ENCODE assay signal across 12 cellular contexts in genomic region chr3:124787490-124788195, GRCh38. TPM values are rescaled to one million over a fixed set of nuclear protein-coding genes. Genes with fewer than 3 reads are reported as not detected.
A peak's percentile ranks its signal among the peaks of the same experiment; 100 is the strongest.
DNase-seq lines count a peak whose midpoint lies in the region; ATAC-seq and TF ChIP-seq lines count a peak whose summit lies in the region.
"Had no signal": no experiment of that assay in that cellular context is flagged by ENCODE, and none has a peak within 500 bp of the region (broad histone marks: within the 10 kb centered on the region; RNA-seq: fewer than 3 reads in every experiment).

No MANE protein-coding gene starts in this region.

- ATAC-seq in heart right ventricle (peak in 3 of 8 donors; percentile 9 to 18 (median 10)), left cardiac atrium (no peak), left colon (no peak), upper lobe of left lung (ENCODE audit: low FRiP score in 2 of 2) (no peak)

- peak overlapping the region; percentile 24 for H3K27ac Mint-ChIP-seq in dendritic cell treated with granulocyte-macrophage colony-stimulating factor and Interleukin-4, amounts not matched to agents 40 ng/mL and 50 ng/mL, for 4 days
- H3K27ac Mint-ChIP-seq: activated naive CD8-positive, alpha-beta T cell had no signal

- TF ChIP-seq CTCF in heart right ventricle (IDR thresholded peaks at IDR 0.05) = no peak
- TF ChIP-seq CTCF in upper lobe of left lung (IDR thresholded peaks at IDR 0.05) = no peak

- H3K27me3 ChIP-seq in heart right ventricle = no peaks in the 10 kb centered on the region
- H3K27me3 ChIP-seq in upper lobe of left lung = no peaks in the 10 kb centered on the region
- H3K27me3 ChIP-seq: ovary had no signal

- H3K9me3 ChIP-seq in heart right ventricle (no peaks in the 10 kb centered on the region), upper lobe of left lung (no peaks in the 10 kb centered on the region)
- H3K9me3 ChIP-seq: ovary had no signal

- H3K9me3 Mint-ChIP-seq in dendritic cell treated with granulocyte-macrophage colony-stimulating factor and Interleukin-4, amounts not matched to agents 40 ng/mL and 50 ng/mL, for 4 days = no peaks in the 10 kb centered on the region

- no peak for TF ChIP-seq POLR2A in upper lobe of left lung (IDR thresholded peaks at IDR 0.05)

- H3K4me3 Mint-ChIP-seq in dendritic cell treated with granulocyte-macrophage colony-stimulating factor and Interleukin-4, amounts not matched to agents 40 ng/mL and 50 ng/mL, for 4 days = no peak overlapping the region
- H3K4me3 Mint-ChIP-seq: activated naive CD8-positive, alpha-beta T cell had no signal

- peaks cover 0 to 12% (median 0%) of the 10 kb centered on the region in 9 donors for H3K36me3 ChIP-seq in heart right ventricle
- peaks cover 0 to 3% (median 0%) of the 10 kb centered on the region in 4 donors for H3K36me3 ChIP-seq in upper lobe of left lung
- H3K36me3 ChIP-seq: ovary had no signal

- H3K4me1 Mint-ChIP-seq in dendritic cell treated with granulocyte-macrophage colony-stimulating factor and Interleukin-4, amounts not matched to agents 40 ng/mL and 50 ng/mL, for 4 days (ENCODE audit: low read depth) = peaks cover 48% of the 10 kb centered on the region

- intact Hi-C loops in heart right ventricle (cut with DNase I) = loop anchor here in 4 of 10 donors (2.0 to 10.0 kb wide), 3 partner anchors 47 to 113 kb away; partner anchors contain the start of gene ITGB5 (in 1 of the 4)
- intact Hi-C loops in left cardiac atrium (cut with DNase I) = no loop called here
- intact Hi-C loops in dendritic cell treated with granulocyte-macrophage colony-stimulating factor and Interleukin-4, amounts not matched to agents 40 ng/mL and 50 ng/mL, for 4 days (cut with micrococcal nuclease) = no loop called here
- intact Hi-C loops in left colon (cut with DNase I, micrococcal nuclease) = no loop called here

- peaks cover 10% of the 10 kb centered on the region for H3K36me3 Mint-ChIP-seq in dendritic cell treated with granulocyte-macrophage colony-stimulating factor and Interleukin-4, amounts not matched to agents 40 ng/mL and 50 ng/mL, for 4 days (ENCODE audit: low read depth)
- H3K36me3 Mint-ChIP-seq: activated naive CD8-positive, alpha-beta T cell had no signal

- DNase-seq in heart right ventricle (no peak), left cardiac atrium (no peak), myocyte (ENCODE audit: low read depth) (peak; percentile 83), SIG-M5 (lab: John Stamatoyannopoulos, UW) (no peak), left colon (no peak), upper lobe of left lung (no peak), kidney tubule cell (ENCODE audit: low spot score) (no peak)
- DNase-seq: activated CD4-positive, alpha-beta T cell treated with anti-CD3 and anti-CD28 coated beads for 4 hours; GF-D8; ovary had no signal

- H3K27me3 Mint-ChIP-seq in dendritic cell treated with granulocyte-macrophage colony-stimulating factor and Interleukin-4, amounts not matched to agents 40 ng/mL and 50 ng/mL, for 4 days = peaks cover 12% of the 10 kb centered on the region
- H3K27me3 Mint-ChIP-seq: activated naive CD8-positive, alpha-beta T cell had no signal

- TF ChIP-seq EP300 in upper lobe of left lung (IDR thresholded peaks at IDR 0.05) = no peak

- H3K27ac ChIP-seq in heart right ventricle (peak overlapping the region; percentile 28 to 80 (median 70)), upper lobe of left lung (peak overlapping the region in 2 of 4 donors; percentile 9 to 61)
- H3K27ac ChIP-seq: ovary had no signal

- H3K4me3 ChIP-seq in heart right ventricle (no peak overlapping the region), upper lobe of left lung (no peak overlapping the region)
- H3K4me3 ChIP-seq: ovary had no signal

- H3K4me1 ChIP-seq in heart right ventricle = peaks cover 27 to 83% (median 69%) of the 10 kb centered on the region in 9 donors
- peaks cover 11 to 21% (median 16%) of the 10 kb centered on the region in 4 donors for H3K4me1 ChIP-seq in upper lobe of left lung

- WGBS in heart right ventricle, 2 donors = 75 to 77% methylated on average over 3 of the region's 3 CpGs
- 90 to 94% methylated on average over 3 of the region's 3 CpGs for WGBS in upper lobe of left lung, 2 donors

RNA-seq across cellular contexts. Expression of gene UMPS, which starts 57.4 kb away (rescaled TPM):
- total RNA-seq in heart right ventricle (10 to 100 TPM in 3 of 10 donors, 1 to 10 TPM in 7; 4.9 to 14.4 (median 7.7) TPM), left cardiac atrium (10 to 100 TPM; 14.8 to 18.8 TPM), myocyte (11.6 and 18.7 TPM in 2 replicates), left colon (10 to 100 TPM; 23.1 to 25.3 TPM), upper lobe of left lung (10 to 100 TPM in 5 of 6 donors, 1 to 10 TPM in 1; 5.0 to 26.2 (median 23.7) TPM)
- 1 to 10 TPM; 3.1 to 6.5 TPM for polyA plus RNA-seq in heart right ventricle
- 19.9 TPM for polyA plus RNA-seq in myocyte (2012)
